Comparison of ENCODE assay signal across 11 cellular contexts in the genomic region with DNA sequence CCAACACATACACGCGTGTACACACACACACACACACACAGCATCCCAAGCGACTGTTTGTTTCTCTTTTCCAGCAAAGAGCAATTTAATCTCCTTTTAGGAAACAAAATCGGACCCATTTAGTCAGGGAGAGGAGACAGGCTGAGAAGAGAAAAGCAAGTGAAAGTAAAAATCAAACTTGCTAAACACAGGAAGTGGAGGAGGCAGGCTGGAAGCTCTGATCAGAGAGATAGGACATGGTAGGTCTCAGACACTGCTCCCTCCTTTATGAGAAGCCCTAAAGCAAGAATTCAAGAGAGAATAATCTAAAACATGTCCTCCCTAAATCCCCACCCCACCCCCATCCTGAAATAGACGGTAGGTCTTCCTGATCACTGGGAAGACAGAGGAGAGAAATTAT.
DNase-seq lines count a peak whose midpoint lies in the region; ATAC-seq and TF ChIP-seq lines count a peak whose summit lies in the region.
"Had no signal": no experiment of that assay in that cellular context is flagged by ENCODE, and none has a peak within 500 bp of the region (broad histone marks: within the 10 kb centered on the region; RNA-seq: fewer than 3 reads in every experiment).

No MANE protein-coding gene starts in this region.

- H3K9ac ChIP-seq in MM.1S (ENCODE audit: low read length) = no peak overlapping the region
- H3K9ac ChIP-seq: KMS-11 had no signal

- no peak overlapping the region for H3K27ac ChIP-seq in CD8-positive, alpha-beta T cell (ENCODE audit: low read depth, low read length)
- no peak overlapping the region for H3K27ac ChIP-seq in MM.1S (ENCODE audit: low read length)
- H3K27ac ChIP-seq: KMS-11, SK-N-MC had no signal

- H3K4me2 ChIP-seq in MM.1S (ENCODE audit: low read depth, low read length) = peak overlapping the region; percentile 50; the same call in 1 of the 2 replicates
- H3K4me2 ChIP-seq: KMS-11 had no signal

- no peaks in the 10 kb centered on the region for H3K79me2 ChIP-seq in MM.1S (ENCODE audit: low read length)

- TF ChIP-seq CTCF in CD8-positive, alpha-beta T cell (IDR thresholded peaks at IDR 0.05) = no peak
- no peak for TF ChIP-seq CTCF in MM.1S (IDR thresholded peaks at IDR 0.05; ENCODE audit: low read length)

- intact Hi-C loops in CD8-positive, alpha-beta T cell (cut with DNase I, micrococcal nuclease) = no loop called here

- peak; percentile 56 for ATAC-seq in CD8-positive, alpha-beta T cell
- ATAC-seq in GM21367 (IDR thresholded peaks at IDR 0.05; ENCODE audit: unreplicated experiment) (peak; percentile 76), GM21360 (IDR thresholded peaks at IDR 0.05; ENCODE audit: unreplicated experiment) (no peak)

- no peaks in the 10 kb centered on the region for H3K27me3 ChIP-seq in CD8-positive, alpha-beta T cell (ENCODE audit: insufficient read depth, low read length)
- H3K27me3 ChIP-seq in MM.1S (replicated peaks; ENCODE audit: insufficient read depth, low read length) = no peaks in the 10 kb centered on the region

- peak overlapping the region; percentile 92 for H3K27ac Mint-ChIP-seq in CD8-positive, alpha-beta T cell

- H3K4me3 ChIP-seq in CD8-positive, alpha-beta T cell (ENCODE audit: low read depth, low read length) = peak overlapping the region; percentile 22
- H3K4me3 ChIP-seq in MM.1S (ENCODE audit: low read length) = no peak overlapping the region
- H3K4me3 ChIP-seq: SK-N-MC had no signal

- CTCF ChIA-PET in CD8-positive, alpha-beta T cell (lab: Charles Lee) = no interaction called here

- peak overlapping the region; percentile 58; the same call in 1 of the 2 replicates for H2AFZ ChIP-seq in MM.1S (ENCODE audit: low read length)

- no peaks in the 10 kb centered on the region for H3F3A ChIP-seq in MM.1S (ENCODE audit: insufficient read depth, low read length)

- peaks cover 11% of the 10 kb centered on the region for H3K4me1 ChIP-seq in CD8-positive, alpha-beta T cell (ENCODE audit: insufficient read depth, low read length)
- peaks cover 11% of the 10 kb centered on the region for H3K4me1 ChIP-seq in MM.1S (ENCODE audit: low read length)

- no peaks in the 10 kb centered on the region for H3K27me3 Mint-ChIP-seq in CD8-positive, alpha-beta T cell (ENCODE audit: low read depth)

- H3K9me3 ChIP-seq in CD8-positive, alpha-beta T cell (ENCODE audit: low read length) = no peaks in the 10 kb centered on the region
- no peaks in the 10 kb centered on the region for H3K9me3 ChIP-seq in MM.1S (replicated peaks; ENCODE audit: insufficient read depth, low read length)

- H3K9me2 ChIP-seq in MM.1S (replicated peaks; ENCODE audit: insufficient read depth, low read length) = no peaks in the 10 kb centered on the region

- H3K36me3 ChIP-seq in CD8-positive, alpha-beta T cell (ENCODE audit: insufficient read depth, low read length) = no peaks in the 10 kb centered on the region
- H3K36me3 ChIP-seq in MM.1S (replicated peaks; ENCODE audit: insufficient read depth, low read length) = no peaks in the 10 kb centered on the region

- no peaks in the 10 kb centered on the region for H3K9me3 Mint-ChIP-seq in CD8-positive, alpha-beta T cell

- no peaks in the 10 kb centered on the region for H4K20me1 ChIP-seq in MM.1S (ENCODE audit: insufficient read depth, low read length)

- POLR2A ChIA-PET in CD8-positive, alpha-beta T cell (lab: Charles Lee) = no interaction called here

- H3K36me3 Mint-ChIP-seq in CD8-positive, alpha-beta T cell = no peaks in the 10 kb centered on the region

- peaks cover 22% of the 10 kb centered on the region for H3K4me1 Mint-ChIP-seq in CD8-positive, alpha-beta T cell (ENCODE audit: low read depth)

- peak in 2 of 7 experiments; percentile 11 to 21 for DNase-seq in CD8-positive, alpha-beta T cell
- DNase-seq in MM.1S (peak; percentile 31), fibroblast of peridontal ligament (ENCODE audit: extremely low read depth) (peak; percentile 14), globus pallidus (ENCODE audit: low spot score) (no peak), NCI-H2171 treated with DMSO at 0.1 percent for 48 hours (lab: John Stamatoyannopoulos, UW) (no peak)
- DNase-seq in activated effector memory CD4-positive, alpha-beta T cell treated with Interleukin-2 at 50 U/mL for 16 hours = no peak
- DNase-seq: Calu3 had no signal

- H3K4me3 Mint-ChIP-seq in CD8-positive, alpha-beta T cell = peak overlapping the region; percentile 79

Comparison
In these comparisons a context has a peak if more than half of its experiments do, and no peak if none do; other contexts are left out.
1. DNase-seq: peak in MM.1S (single experiment) and fibroblast of peridontal ligament (single experiment); none in globus pallidus (single experiment), NCI-H2171 treated with DMSO at 0.1 percent for 48 hours (single experiment) and activated effector memory CD4-positive, alpha-beta T cell treated with Interleukin-2 at 50 U/mL for 16 hours (single experiment).